8 cellular contexts compared by ENCODE assay signal in the genomic region with DNA sequence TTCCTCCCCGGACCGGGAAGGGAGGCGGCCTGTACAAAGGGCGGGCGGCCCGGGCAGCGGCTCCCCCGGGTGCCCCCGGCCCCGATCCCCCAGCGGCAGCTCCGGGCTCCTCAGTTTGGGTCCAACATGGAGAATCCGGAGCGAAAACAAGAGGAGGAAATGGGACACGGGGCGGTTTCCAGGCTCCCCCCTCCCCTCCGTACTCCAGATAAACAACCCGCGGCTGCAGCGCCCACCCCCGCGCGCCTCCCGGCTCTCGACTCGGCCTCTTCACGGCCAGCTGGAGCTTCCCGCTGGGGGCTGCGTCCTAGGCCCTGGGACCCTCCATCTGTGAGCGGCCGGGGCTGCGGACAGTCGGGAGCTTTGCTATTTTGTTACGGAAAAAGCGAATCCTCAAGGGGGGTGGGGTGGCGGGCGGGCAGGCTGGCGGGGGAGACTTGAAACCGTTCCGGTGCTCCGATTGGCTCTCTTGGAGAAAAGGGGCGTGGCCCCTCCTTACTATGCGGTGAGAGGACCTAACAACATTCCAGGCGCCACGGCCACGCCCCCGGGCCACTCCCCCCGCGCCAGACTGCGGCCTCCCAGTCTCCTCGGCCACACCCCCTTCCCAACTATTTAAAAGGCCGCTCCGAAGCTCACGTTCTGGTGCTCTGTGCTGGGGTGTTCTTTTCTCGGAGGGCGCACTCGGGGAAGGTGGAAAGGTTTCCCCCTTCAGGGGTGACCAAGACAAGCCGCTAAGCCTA. TPM values are rescaled to one million over a fixed set of nuclear protein-coding genes. Genes with fewer than 3 reads are reported as not detected.
DNase-seq lines count a peak whose midpoint lies in the region; ATAC-seq and TF ChIP-seq lines count a peak whose summit lies in the region.

A gene with protein sequence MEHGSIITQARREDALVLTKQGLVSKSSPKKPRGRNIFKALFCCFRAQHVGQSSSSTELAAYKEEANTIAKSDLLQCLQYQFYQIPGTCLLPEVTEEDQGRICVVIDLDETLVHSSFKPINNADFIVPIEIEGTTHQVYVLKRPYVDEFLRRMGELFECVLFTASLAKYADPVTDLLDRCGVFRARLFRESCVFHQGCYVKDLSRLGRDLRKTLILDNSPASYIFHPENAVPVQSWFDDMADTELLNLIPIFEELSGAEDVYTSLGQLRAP (minus strand): TSS at position 153 of the 743 bp plus-strand sequence. CDS start 294 bp downstream, outside the sequence.

- CTCF ChIA-PET in AG04449 (lab: Yijun Ruan, JAX) = interaction anchor here (0.6 to 18.0 kb wide), 7 partner anchors 14 to 64 kb away, joined by 3 to 484 read pairs (median 4); no protein-coding TSS in a partner anchor

- no peaks in the 10 kb centered on the region for H3K36me3 ChIP-seq in kidney epithelial cell (ENCODE audit: control insufficient read depth, insufficient read depth, low read length)

- peak; percentile 85 for DNase-seq in AG04449 (ENCODE audit: low read depth, low spot score)
- peak; percentile 95 to 99 for DNase-seq in NCI-H526 (lab: John Stamatoyannopoulos, UW)
- peak; percentile 90 to 92 for DNase-seq in activated CD4-positive, alpha-beta T cell treated with anti-CD3 and anti-CD28 coated beads for 4 hours
- DNase-seq in choroid plexus epithelial cell (ENCODE audit: low read depth) = peak; percentile 99
- DNase-seq in kidney epithelial cell (ENCODE audit: low read depth) = peak; percentile 88
- peak; percentile 98 for DNase-seq in stimulated activated CD4-positive, alpha-beta T cell treated with anti-CD3 and anti-CD28 coated beads, Interleukin-15, amount 100 ng/mL, for 24 hours

- POLR2A ChIA-PET in AG04449 (lab: Yijun Ruan, JAX) = interaction anchor here (0.6 to 5.6 kb wide), 12 partner anchors 9 to 60 kb away, joined by 3 to 82 read pairs (median 10); a partner anchor contains a TSS

- TF ChIP-seq CTCF in AG04449 (IDR thresholded peaks at IDR 0.05; ENCODE audit: insufficient read depth, low read length, missing control alignments) (no peak), choroid plexus epithelial cell (conservative IDR thresholded peaks at IDR 0.05; ENCODE audit: low read depth, low read length) (no peak), kidney epithelial cell (IDR thresholded peaks at IDR 0.05; ENCODE audit: insufficient read depth, low read length, poor library complexity, severe bottlenecking) (no peak)

- peak; percentile 35 for ATAC-seq in GM19025 (IDR thresholded peaks at IDR 0.05; ENCODE audit: low read depth, unreplicated experiment)
- peak; percentile 45 for ATAC-seq in HG03439 (IDR thresholded peaks at IDR 0.05; ENCODE audit: unreplicated experiment)

- H3K4me3 ChIP-seq in AG04449 (ENCODE audit: low read depth, low read length) (peak within 1 kb of the TSS; percentile 99), choroid plexus epithelial cell (ENCODE audit: low read depth, low read length) (peak within 1 kb of the TSS; percentile 99), kidney epithelial cell (ENCODE audit: low read depth, low read length) (peak within 1 kb of the TSS; percentile 91)

- no peaks in the 10 kb centered on the region for H3K27me3 ChIP-seq in kidney epithelial cell (ENCODE audit: control insufficient read depth, insufficient read depth, low read length)

RNA-seq across cellular contexts. Expression of the gene that starts here (rescaled TPM):
- 71.2 and 79.1 TPM in 2 replicates for total RNA-seq in kidney epithelial cell

Comparison
In these comparisons a context has a peak if more than half of its experiments do, and no peak if none do; other contexts are left out.
1. Peak in every context shown above with its lines: DNase-seq, ATAC-seq and H3K4me3 ChIP-seq.